In genomic region chr15:49538520-49538919, GRCh38 we compare ENCODE assay signal across 11 cellular contexts.
"Had no signal": no experiment of that assay in that cellular context is flagged by ENCODE, and none has a peak within 500 bp of the region (broad histone marks: within the 10 kb centered on the region; RNA-seq: fewer than 3 reads in every experiment).

No MANE protein-coding gene starts in this region.

- H3K4me1 ChIP-seq: HAP-1 had no signal

- H2AFZ ChIP-seq: GM23248, GM23338 had no signal

- H3K4me3 ChIP-seq: GM23248, GM23338, HAP-1 had no signal

- H3K27ac ChIP-seq: GM23248 had no signal

- FAIRE-seq: H1, H54 had no signal

- H3K36me3 ChIP-seq: HAP-1 had no signal

- H3K9me3 ChIP-seq: HAP-1 had no signal

- H3K9ac ChIP-seq: GM23248 had no signal

- ATAC-seq: GM23338, HCT116 had no signal

- H3K4me2 ChIP-seq: GM23338 had no signal

- DNase-seq: GM23248, GOT3, H7, H9, HCEC 1CT, HFFc6 had no signal
